8 cellular contexts compared by ENCODE assay signal in genomic region chr13:40517486-40518311, GRCh38.
DNase-seq lines count a peak whose midpoint lies in the region; ATAC-seq lines count a peak whose summit lies in the region.
"Had no signal": no experiment of that assay in that cellular context is flagged by ENCODE, and none has a peak within 500 bp of the region (broad histone marks: within the 10 kb centered on the region; RNA-seq: fewer than 3 reads in every experiment).

No MANE protein-coding gene starts in this region.

- no CpG with 5 or more reads among the region's 6 CpGs for WGBS in neuronal stem cell (ENCODE audit: extremely low coverage in 2 of 2, insufficient read length in 2 of 2, insufficient replicate concordance in 1 of 2), 2 donors

- no peak overlapping the region for H2AK5ac ChIP-seq in neuronal stem cell (ENCODE audit: low read depth, low read length)

- H3K9ac ChIP-seq in neuronal stem cell (ENCODE audit: low read depth, low read length, poor library complexity), result no peak overlapping the region

- H2BK5ac ChIP-seq in neuronal stem cell (ENCODE audit: low read length), result no peak overlapping the region

- ATAC-seq in GM18868 (IDR thresholded peaks at IDR 0.05; ENCODE audit: unreplicated experiment) (peak; percentile 83), GM21447 (IDR thresholded peaks at IDR 0.05; ENCODE audit: unreplicated experiment) (peak; percentile 73), HG03432 (IDR thresholded peaks at IDR 0.05; ENCODE audit: unreplicated experiment) (peak; percentile 83)

- H3K36me3 ChIP-seq in neuronal stem cell (replicated peaks in 1 of 2; ENCODE audit: control insufficient read depth in 2 of 2, insufficient read depth in 2 of 2, low read length in 2 of 2), result no peaks in the 10 kb centered on the region

- H3K23ac ChIP-seq in neuronal stem cell (ENCODE audit: low read depth, low read length, poor library complexity), result no peak overlapping the region

- H3K27me3 ChIP-seq in neuronal stem cell (ENCODE audit: control insufficient read depth in 3 of 3, insufficient read depth in 3 of 3, low read depth in 1 of 3, low read length in 3 of 3), result no peaks in the 10 kb centered on the region

- DNase-seq in neuronal stem cell (ENCODE audit: low spot score) (no peak), GOT3 (lab: John Stamatoyannopoulos, UW) (no peak), NCI-H748 (lab: John Stamatoyannopoulos, UW; ENCODE audit: unreplicated experiment) (no peak), UCSD-AML1 (lab: John Stamatoyannopoulos, UW; ENCODE audit: unreplicated experiment) (no peak)
- DNase-seq: NCI-H526 treated with DMSO at 0.1 percent for 48 hours had no signal

- H3K4me3 ChIP-seq in neuronal stem cell (ENCODE audit: low read length in 2 of 2), result no peak overlapping the region

- H3K18ac ChIP-seq in neuronal stem cell (ENCODE audit: low read length), result no peak overlapping the region

- no peak overlapping the region for H2BK12ac ChIP-seq in neuronal stem cell (ENCODE audit: low read length)

- peaks cover 0 to 11% of the 10 kb centered on the region in 2 donors for H3K4me1 ChIP-seq in neuronal stem cell (ENCODE audit: control insufficient read depth in 2 of 2, insufficient read depth in 1 of 2, low read depth in 1 of 2, low read length in 2 of 2)

- H3K14ac ChIP-seq in neuronal stem cell (ENCODE audit: low read length), result no peak overlapping the region

- H2BK15ac ChIP-seq in neuronal stem cell (ENCODE audit: low read length), result no peak overlapping the region

- H3K4ac ChIP-seq in neuronal stem cell (ENCODE audit: low read length), result no peak overlapping the region

- H2BK120ac ChIP-seq in neuronal stem cell (ENCODE audit: low read depth, low read length), result no peak overlapping the region

- H3K27ac ChIP-seq in neuronal stem cell (replicated peaks; ENCODE audit: low read length), result no peak overlapping the region

- peak overlapping the region; percentile 73 for H2AFZ ChIP-seq in neuronal stem cell (ENCODE audit: low read length)

- no peaks in the 10 kb centered on the region for H3K79me1 ChIP-seq in neuronal stem cell (ENCODE audit: low read depth, low read length)

- no peaks in the 10 kb centered on the region for H3K9me3 ChIP-seq in neuronal stem cell (replicated peaks in 1 of 2; ENCODE audit: control insufficient read depth in 2 of 2, insufficient read depth in 1 of 2, low read depth in 1 of 2, low read length in 2 of 2)

- H3K4me2 ChIP-seq in neuronal stem cell (ENCODE audit: insufficient read depth, low read length, poor library complexity, severe bottlenecking), result no peak overlapping the region

- no peak overlapping the region for H4K8ac ChIP-seq in neuronal stem cell (ENCODE audit: low read depth, low read length)

- no peak overlapping the region for H4K91ac ChIP-seq in neuronal stem cell (ENCODE audit: low read depth, low read length, poor library complexity)
